11 cellular contexts compared by ENCODE assay signal in the genomic region with DNA sequence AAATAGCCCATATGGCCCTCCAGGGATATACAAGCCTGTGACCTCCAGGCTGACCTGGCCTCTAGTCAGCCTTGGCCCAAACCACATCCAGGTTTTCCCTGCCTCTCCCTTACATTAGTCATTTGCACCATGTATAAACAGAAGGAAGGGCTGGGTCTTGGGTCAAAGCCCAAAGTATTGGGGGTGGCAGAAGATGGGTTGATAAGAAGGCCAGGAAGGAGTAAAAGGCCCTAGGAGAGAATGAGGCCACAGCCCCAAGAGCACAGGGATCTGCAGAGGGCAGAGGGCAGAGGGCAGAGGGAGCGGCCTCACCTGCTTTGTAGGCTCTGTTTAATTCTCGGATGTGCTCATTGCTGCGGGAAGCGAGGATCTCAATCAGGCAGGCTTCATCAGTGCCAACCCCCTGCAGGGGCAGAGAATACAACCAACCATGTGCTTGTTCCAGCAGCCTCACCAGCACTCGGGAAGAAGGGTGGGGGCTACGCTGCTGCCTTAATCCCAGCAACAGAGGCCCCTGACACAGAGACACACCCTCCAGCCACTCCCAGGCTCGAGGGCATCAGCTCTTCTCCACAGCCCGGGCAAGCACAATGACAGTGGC. TPM values are rescaled to one million over a fixed set of nuclear protein-coding genes. Genes with fewer than 3 reads are reported as not detected.
A peak's percentile ranks its signal among the peaks of the same experiment; 100 is the strongest.
DNase-seq lines count a peak whose midpoint lies in the region; ATAC-seq and TF ChIP-seq lines count a peak whose summit lies in the region.
"Had no signal": no experiment of that assay in that cellular context is flagged by ENCODE, and none has a peak within 500 bp of the region (broad histone marks: within the 10 kb centered on the region; RNA-seq: fewer than 3 reads in every experiment).

No MANE protein-coding gene starts in this region.

- no peak overlapping the region for H3K4me3 ChIP-seq in vagina
- H3K4me3 ChIP-seq: ovary had no signal

- peak overlapping the region; percentile 69 for H3K27ac Mint-ChIP-seq in activated naive CD8-positive, alpha-beta T cell
- no peak overlapping the region for H3K27ac Mint-ChIP-seq in activated naive CD8-positive, alpha-beta T cell treated with anti-CD3 and anti-CD28 coated beads for 36 hours
- H3K27ac Mint-ChIP-seq in central memory CD8-positive, alpha-beta T cell (ENCODE audit: low read depth) = peak overlapping the region; percentile 32
- H3K27ac Mint-ChIP-seq in memory B cell = peak overlapping the region; percentile 20
- no peak overlapping the region for H3K27ac Mint-ChIP-seq in activated T-helper 2 cell treated with anti-CD3 and anti-CD28 coated beads, Interferon-gamma antibody, Interleukin-2, Interleukin-4, amounts not matched to agents 10 μg/mL and 5 μg/mL and 100 μg/mL, durations not matched to agents 14 hours and 24 hours and 36 hours

- no peak for TF ChIP-seq CTCF in vagina (IDR thresholded peaks at IDR 0.05)

- peaks cover 0 to 38% of the 10 kb centered on the region in 2 donors for H3K36me3 ChIP-seq in vagina
- H3K36me3 ChIP-seq: ovary had no signal

- H3K27ac ChIP-seq in vagina = peak overlapping the region; percentile 67
- H3K27ac ChIP-seq: C4-2B, ovary had no signal

- intact Hi-C loops in vagina (cut with DNase I) = loop anchor here (5.0 kb wide), 1 partner anchor 38 kb away; no protein-coding TSS in a partner anchor
- intact Hi-C loops in activated T-helper 2 cell treated with anti-CD3 and anti-CD28 coated beads, Interferon-gamma antibody, Interleukin-2, Interleukin-4, amounts not matched to agents 10 μg/mL and 5 μg/mL and 100 μg/mL, durations not matched to agents 14 hours and 24 hours and 36 hours (cut with micrococcal nuclease) = no loop called here

- H3K36me3 Mint-ChIP-seq in activated naive CD8-positive, alpha-beta T cell = no peaks in the 10 kb centered on the region
- peaks cover 21% of the 10 kb centered on the region for H3K36me3 Mint-ChIP-seq in activated naive CD8-positive, alpha-beta T cell treated with anti-CD3 and anti-CD28 coated beads for 36 hours
- H3K36me3 Mint-ChIP-seq in central memory CD8-positive, alpha-beta T cell (ENCODE audit: insufficient read depth) = peaks cover 56% of the 10 kb centered on the region
- H3K36me3 Mint-ChIP-seq in memory B cell = peaks cover 44% of the 10 kb centered on the region
- H3K36me3 Mint-ChIP-seq in activated T-helper 2 cell treated with anti-CD3 and anti-CD28 coated beads, Interferon-gamma antibody, Interleukin-2, Interleukin-4, amounts not matched to agents 10 μg/mL and 5 μg/mL and 100 μg/mL, durations not matched to agents 14 hours and 24 hours and 36 hours (ENCODE audit: low read depth) = peaks cover 70% of the 10 kb centered on the region

- no peaks in the 10 kb centered on the region for H3K9me3 ChIP-seq in vagina
- H3K9me3 ChIP-seq: ovary had no signal

- H3K9me3 Mint-ChIP-seq in activated naive CD8-positive, alpha-beta T cell (ENCODE audit: low read depth) = no peaks in the 10 kb centered on the region
- no peaks in the 10 kb centered on the region for H3K9me3 Mint-ChIP-seq in activated naive CD8-positive, alpha-beta T cell treated with anti-CD3 and anti-CD28 coated beads for 36 hours
- no peaks in the 10 kb centered on the region for H3K9me3 Mint-ChIP-seq in central memory CD8-positive, alpha-beta T cell
- no peaks in the 10 kb centered on the region for H3K9me3 Mint-ChIP-seq in memory B cell
- no peaks in the 10 kb centered on the region for H3K9me3 Mint-ChIP-seq in activated T-helper 2 cell treated with anti-CD3 and anti-CD28 coated beads, Interferon-gamma antibody, Interleukin-2, Interleukin-4, amounts not matched to agents 10 μg/mL and 5 μg/mL and 100 μg/mL, durations not matched to agents 14 hours and 24 hours and 36 hours

- H3K4me3 Mint-ChIP-seq in activated naive CD8-positive, alpha-beta T cell = no peak overlapping the region
- no peak overlapping the region for H3K4me3 Mint-ChIP-seq in activated naive CD8-positive, alpha-beta T cell treated with anti-CD3 and anti-CD28 coated beads for 36 hours
- no peak overlapping the region for H3K4me3 Mint-ChIP-seq in central memory CD8-positive, alpha-beta T cell
- no peak overlapping the region for H3K4me3 Mint-ChIP-seq in memory B cell
- H3K4me3 Mint-ChIP-seq in activated T-helper 2 cell treated with anti-CD3 and anti-CD28 coated beads, Interferon-gamma antibody, Interleukin-2, Interleukin-4, amounts not matched to agents 10 μg/mL and 5 μg/mL and 100 μg/mL, durations not matched to agents 14 hours and 24 hours and 36 hours (ENCODE audit: low read depth) = no peak overlapping the region

- no peak for ATAC-seq in central memory CD8-positive, alpha-beta T cell (replicated peaks; ENCODE audit: extremely low read depth, poor library complexity, severe bottlenecking)
- no peak for ATAC-seq in memory B cell (ENCODE audit: low read depth)

- peaks cover 5% of the 10 kb centered on the region for H3K4me1 Mint-ChIP-seq in activated naive CD8-positive, alpha-beta T cell (ENCODE audit: low read depth)
- peaks cover 22% of the 10 kb centered on the region for H3K4me1 Mint-ChIP-seq in activated naive CD8-positive, alpha-beta T cell treated with anti-CD3 and anti-CD28 coated beads for 36 hours
- peaks cover 27% of the 10 kb centered on the region for H3K4me1 Mint-ChIP-seq in central memory CD8-positive, alpha-beta T cell
- no peaks in the 10 kb centered on the region for H3K4me1 Mint-ChIP-seq in memory B cell
- peaks cover 15% of the 10 kb centered on the region for H3K4me1 Mint-ChIP-seq in activated T-helper 2 cell treated with anti-CD3 and anti-CD28 coated beads, Interferon-gamma antibody, Interleukin-2, Interleukin-4, amounts not matched to agents 10 μg/mL and 5 μg/mL and 100 μg/mL, durations not matched to agents 14 hours and 24 hours and 36 hours (ENCODE audit: low read depth)

- H3K4me1 ChIP-seq in vagina = peaks cover 87% of the 10 kb centered on the region

- no peak for DNase-seq in activated naive CD8-positive, alpha-beta T cell treated with anti-CD3 and anti-CD28 coated beads for 36 hours
- DNase-seq in central memory CD8-positive, alpha-beta T cell (ENCODE audit: low spot score in 2 of 2) = no peak
- DNase-seq in memory B cell (ENCODE audit: low spot score in 2 of 2) (no peak), vagina (ENCODE audit: extremely low spot score in 2 of 2) (no peak), NK-92 (lab: John Stamatoyannopoulos, UW; ENCODE audit: unreplicated experiment) (no peak), SKM-1 treated with dmso at 0.1 percent for 144 hours (lab: John Stamatoyannopoulos, UW; ENCODE audit: unreplicated experiment) (no peak)
- DNase-seq in activated T-helper 2 cell treated with anti-CD3 and anti-CD28 coated beads, Interferon-gamma antibody, Interleukin-2, Interleukin-4, amounts not matched to agents 10 μg/mL and 5 μg/mL and 100 μg/mL, durations not matched to agents 14 hours and 24 hours and 36 hours (ENCODE audit: low spot score) = no peak
- DNase-seq: activated naive CD4-positive, alpha-beta T cell treated with Interleukin-2 at 50 U/mL for 16 hours had no signal

- no peaks in the 10 kb centered on the region for H3K27me3 ChIP-seq in vagina
- H3K27me3 ChIP-seq: ovary had no signal

- no peak for TF ChIP-seq POLR2A in vagina (IDR thresholded peaks at IDR 0.05)

- H3K27me3 Mint-ChIP-seq in activated naive CD8-positive, alpha-beta T cell = no peaks in the 10 kb centered on the region
- H3K27me3 Mint-ChIP-seq in activated naive CD8-positive, alpha-beta T cell treated with anti-CD3 and anti-CD28 coated beads for 36 hours = no peaks in the 10 kb centered on the region
- no peaks in the 10 kb centered on the region for H3K27me3 Mint-ChIP-seq in central memory CD8-positive, alpha-beta T cell
- no peaks in the 10 kb centered on the region for H3K27me3 Mint-ChIP-seq in memory B cell
- H3K27me3 Mint-ChIP-seq in activated T-helper 2 cell treated with anti-CD3 and anti-CD28 coated beads, Interferon-gamma antibody, Interleukin-2, Interleukin-4, amounts not matched to agents 10 μg/mL and 5 μg/mL and 100 μg/mL, durations not matched to agents 14 hours and 24 hours and 36 hours (ENCODE audit: low read depth) = no peaks in the 10 kb centered on the region

RNA-seq across cellular contexts. Expression of gene PLAC9, which starts 31.3 kb away (rescaled TPM):
- not detected for total RNA-seq in activated naive CD8-positive, alpha-beta T cell treated with anti-CD3 and anti-CD28 coated beads for 36 hours
- total RNA-seq in vagina = 61.4 TPM
- not detected in 2 replicates for total RNA-seq in activated T-helper 2 cell treated with anti-CD3 and anti-CD28 coated beads, Interferon-gamma antibody, Interleukin-2, Interleukin-4, amounts not matched to agents 10 μg/mL and 5 μg/mL and 100 μg/mL, durations not matched to agents 14 hours and 24 hours and 36 hours

RNA-seq across cellular contexts. Expression of gene ANXA11, which starts 41.5 kb away (rescaled TPM):
- 100 to 1,000 TPM; 181 to 191 TPM for total RNA-seq in activated naive CD8-positive, alpha-beta T cell treated with anti-CD3 and anti-CD28 coated beads for 36 hours
- 101 TPM for total RNA-seq in vagina
- 251 and 264 TPM in 2 replicates for total RNA-seq in activated T-helper 2 cell treated with anti-CD3 and anti-CD28 coated beads, Interferon-gamma antibody, Interleukin-2, Interleukin-4, amounts not matched to agents 10 μg/mL and 5 μg/mL and 100 μg/mL, durations not matched to agents 14 hours and 24 hours and 36 hours

Comparison
In these comparisons a context has a peak if more than half of its experiments do, and no peak if none do; other contexts are left out.
1. H3K27ac Mint-ChIP-seq: peak in activated naive CD8-positive, alpha-beta T cell (single experiment), central memory CD8-positive, alpha-beta T cell (single experiment) and memory B cell (single experiment); none in activated naive CD8-positive, alpha-beta T cell treated with anti-CD3 and anti-CD28 coated beads for 36 hours (single experiment) and activated T-helper 2 cell treated with anti-CD3 and anti-CD28 coated beads, Interferon-gamma antibody, Interleukin-2, Interleukin-4, amounts not matched to agents 10 μg/mL and 5 μg/mL and 100 μg/mL, durations not matched to agents 14 hours and 24 hours and 36 hours (single experiment).
2. RNA of gene PLAC9, which starts 31.3 kb away (total RNA-seq): 61.4 TPM in vagina (single experiment); not detected in activated naive CD8-positive, alpha-beta T cell treated with anti-CD3 and anti-CD28 coated beads for 36 hours and not detected in activated T-helper 2 cell treated with anti-CD3 and anti-CD28 coated beads, Interferon-gamma antibody, Interleukin-2, Interleukin-4, amounts not matched to agents 10 μg/mL and 5 μg/mL and 100 μg/mL, durations not matched to agents 14 hours and 24 hours and 36 hours; every median in the first group is over 10 times any median in the second.